ENCODE assay signal across 8 cellular contexts in genomic region chr5:138282918-138283742, GRCh38. TPM values are rescaled to one million over a fixed set of nuclear protein-coding genes. Genes with fewer than 3 reads are reported as not detected.
DNase-seq lines count a peak whose midpoint lies in the region; ATAC-seq and TF ChIP-seq lines count a peak whose summit lies in the region.

No MANE protein-coding gene starts in this region.

- H3K36me3 ChIP-seq in tibial artery: no peaks in the 10 kb centered on the region

- peaks cover 0 to 2% (median 0%) of the 10 kb centered on the region in 4 donors for H3K4me1 ChIP-seq in tibial artery

- no peak overlapping the region for H3K27ac ChIP-seq in tibial artery

- H3K27me3 ChIP-seq in tibial artery: no peaks in the 10 kb centered on the region

- H3K4me1 Mint-ChIP-seq in activated naive CD4-positive, alpha-beta T cell treated with anti-CD3 and anti-CD28 coated beads for 36 hours (ENCODE audit: low read depth): no peaks in the 10 kb centered on the region

- H3K9me3 ChIP-seq in tibial artery: no peaks in the 10 kb centered on the region

- CTCF ChIA-PET in activated naive CD4-positive, alpha-beta T cell treated with anti-CD3 and anti-CD28 coated beads for 36 hours (lab: Charles Lee): interaction anchor here (0.6 to 1.8 kb wide), 3 partner anchors 103 to 604 kb away, joined by 3 to 9 read pairs (median 4); no protein-coding TSS in a partner anchor

- intact Hi-C loops in activated naive CD4-positive, alpha-beta T cell treated with anti-CD3 and anti-CD28 coated beads for 36 hours (cut with micrococcal nuclease): loop anchor here (1.0 to 5.0 kb wide), 3 partner anchors 60 to 103 kb away; partner anchors contain the start of gene CDC23
- intact Hi-C loops in tibial artery (cut with DNase I; ENCODE audit: low total_unique reads): no loop called here

- no peak overlapping the region for H3K27ac Mint-ChIP-seq in activated naive CD4-positive, alpha-beta T cell treated with anti-CD3 and anti-CD28 coated beads for 36 hours

- DNase-seq in activated naive CD4-positive, alpha-beta T cell treated with anti-CD3 and anti-CD28 coated beads for 36 hours: peak; percentile 15
- DNase-seq in activated naive CD4-positive, alpha-beta T cell treated with anti-CD3 and anti-CD28 coated beads, Interleukin-2, amount 50 U/mL, for 16 hours: no peak
- DNase-seq in NCI-H1694 (lab: John Stamatoyannopoulos, UW): peak; percentile 39
- DNase-seq in amniotic stem cell (lab: John Stamatoyannopoulos, UW): peak; percentile 19
- DNase-seq in iPS DF 4.7 (ENCODE audit: extremely low read depth, low spot score): peak; percentile 16
- peak in 1 of 2 donors; percentile 20 for DNase-seq in tibial artery
- no peak for DNase-seq in activated gamma-delta T cell (lab: John Stamatoyannopoulos, UW)

- H3K9me3 Mint-ChIP-seq in activated naive CD4-positive, alpha-beta T cell treated with anti-CD3 and anti-CD28 coated beads for 36 hours: no peaks in the 10 kb centered on the region

- no peaks in the 10 kb centered on the region for H3K27me3 Mint-ChIP-seq in activated naive CD4-positive, alpha-beta T cell treated with anti-CD3 and anti-CD28 coated beads for 36 hours (ENCODE audit: low read depth)

- no peaks in the 10 kb centered on the region for H3K36me3 Mint-ChIP-seq in activated naive CD4-positive, alpha-beta T cell treated with anti-CD3 and anti-CD28 coated beads for 36 hours (ENCODE audit: low read depth)

- no peak overlapping the region for H3K4me3 ChIP-seq in tibial artery

- ATAC-seq in GM18498 (IDR thresholded peaks at IDR 0.05; ENCODE audit: unreplicated experiment): no peak

- TF ChIP-seq CTCF in tibial artery (IDR thresholded peaks at IDR 0.05): peak; percentile 24 to 35

- H3K4me3 Mint-ChIP-seq in activated naive CD4-positive, alpha-beta T cell treated with anti-CD3 and anti-CD28 coated beads for 36 hours: no peak overlapping the region

RNA-seq across cellular contexts. Expression of gene GFRA3, which starts 8.7 kb away (rescaled TPM):
- total RNA-seq in activated naive CD4-positive, alpha-beta T cell treated with anti-CD3 and anti-CD28 coated beads for 36 hours: not detected

RNA-seq across cellular contexts. Expression of gene CDC25C, which starts 48.5 kb away (rescaled TPM):
- 10 to 100 TPM; 23.2 to 26.6 TPM for total RNA-seq in activated naive CD4-positive, alpha-beta T cell treated with anti-CD3 and anti-CD28 coated beads for 36 hours

RNA-seq across cellular contexts. Expression of gene FAM53C, which starts 54.9 kb away (rescaled TPM):
- 10 to 100 TPM; 20.7 to 21.8 TPM for total RNA-seq in activated naive CD4-positive, alpha-beta T cell treated with anti-CD3 and anti-CD28 coated beads for 36 hours

Comparison
In these comparisons a context has a peak if more than half of its experiments do, and no peak if none do; other contexts are left out.
1. DNase-seq: peak in activated naive CD4-positive, alpha-beta T cell treated with anti-CD3 and anti-CD28 coated beads for 36 hours (single experiment), NCI-H1694 (single experiment), amniotic stem cell (single experiment) and iPS DF 4.7 (single experiment); none in activated naive CD4-positive, alpha-beta T cell treated with anti-CD3 and anti-CD28 coated beads, Interleukin-2, amount 50 U/mL, for 16 hours (single experiment) and activated gamma-delta T cell (single experiment).